In the genomic region with DNA sequence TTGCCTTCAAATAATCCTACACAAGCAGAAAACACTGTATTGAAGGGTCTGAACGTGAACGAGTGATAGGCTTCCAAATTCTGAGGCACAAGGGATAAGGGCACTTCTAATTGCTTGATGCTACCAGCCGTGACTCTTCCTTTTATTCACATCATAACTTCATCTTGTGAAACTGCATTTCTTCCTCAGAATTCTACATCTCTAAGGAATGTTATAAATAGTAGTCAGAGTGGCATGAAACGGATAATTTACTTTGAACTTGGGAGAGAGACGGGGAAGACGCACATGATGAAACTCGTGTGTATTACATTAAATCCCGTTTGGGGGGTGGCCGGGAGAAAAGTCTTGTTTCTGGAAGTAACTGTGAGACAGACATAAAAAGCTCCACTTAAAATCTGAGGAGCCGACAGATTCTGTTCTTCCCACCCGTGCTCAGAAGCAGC, we compare ENCODE assay signal across 8 cellular contexts. TPM values are rescaled to one million over a fixed set of nuclear protein-coding genes. Genes with fewer than 3 reads are reported as not detected.
DNase-seq lines count a peak whose midpoint lies in the region; ATAC-seq, FAIRE-seq and TF ChIP-seq lines count a peak whose summit lies in the region.

No MANE protein-coding gene starts in this region.

- FAIRE-seq in astrocyte (lab: Jason Lieb, UNC) (no peak), keratinocyte (lab: Jason Lieb, UNC) (peak; percentile 13)

- H3K9me3 ChIP-seq in DND-41 (ENCODE audit: insufficient read depth, low read length, severe bottlenecking) (no peaks in the 10 kb centered on the region), astrocyte (ENCODE audit: insufficient read depth, low read depth, low read length) (no peaks in the 10 kb centered on the region), keratinocyte (ENCODE audit: control insufficient read depth, low read depth, low read length) (no peaks in the 10 kb centered on the region), suprapubic skin (no peaks in the 10 kb centered on the region)

- H3K27ac Mint-ChIP-seq in IgD-negative memory B cell (peak overlapping the region; percentile 1 to 95 (median 59)), astrocyte (ENCODE audit: unreplicated experiment) (peak overlapping the region; percentile 91)

- H4K20me1 ChIP-seq in DND-41 (ENCODE audit: insufficient read depth, low read length) (no peaks in the 10 kb centered on the region), astrocyte (ENCODE audit: insufficient read depth, low read length) (peaks cover 8% of the 10 kb centered on the region), keratinocyte (ENCODE audit: control insufficient read depth, extremely low read depth, insufficient read depth, low read length) (no peaks in the 10 kb centered on the region)

- peaks cover 30% of the 10 kb centered on the region for H3K79me2 ChIP-seq in DND-41 (ENCODE audit: insufficient read depth, low read length)
- H3K79me2 ChIP-seq in astrocyte (ENCODE audit: insufficient read depth, low read length), result peaks cover 29% of the 10 kb centered on the region
- peaks cover 5% of the 10 kb centered on the region for H3K79me2 ChIP-seq in keratinocyte (ENCODE audit: control insufficient read depth, insufficient read depth, low read length)

- dilution Hi-C loops in keratinocyte (cut with MboI; ENCODE audit: extremely low pct_ligation_motif_present, low sequenced_read_pairs), result no loop called here

- H3K9me3 Mint-ChIP-seq in IgD-negative memory B cell, result no peaks in the 10 kb centered on the region
- peaks cover 8% of the 10 kb centered on the region for H3K9me3 Mint-ChIP-seq in astrocyte (ENCODE audit: unreplicated experiment)

- TF ChIP-seq EP300 in suprapubic skin (IDR thresholded peaks at IDR 0.05), result no peak

- H3K4me3 Mint-ChIP-seq in IgD-negative memory B cell, result peak overlapping the region; percentile 88 to 97 (median 92)
- H3K4me3 Mint-ChIP-seq in astrocyte (ENCODE audit: unreplicated experiment), result peak overlapping the region; percentile 95

- H3K27me3 Mint-ChIP-seq in IgD-negative memory B cell (peaks cover 3% of the 10 kb centered on the region), astrocyte (ENCODE audit: low read depth, unreplicated experiment) (no peaks in the 10 kb centered on the region)

- no peak for TF ChIP-seq CTCF in DND-41 (IDR thresholded peaks at IDR 0.05; ENCODE audit: borderline replicate concordance, extremely low read depth, low read length, poor library complexity, severe bottlenecking)
- no peak for TF ChIP-seq CTCF in astrocyte (IDR thresholded peaks at IDR 0.05; ENCODE audit: insufficient read depth, low read depth, low read length)
- TF ChIP-seq CTCF in keratinocyte (optimal IDR thresholded peaks at IDR 0.05 in 1 of 3, IDR thresholded peaks at IDR 0.05 in 1 of 3, conservative IDR thresholded peaks at IDR 0.05 in 1 of 3; ENCODE audit: extremely low read depth in 1 of 3, insufficient read depth in 2 of 3, low read length in 3 of 3), result no peak
- TF ChIP-seq CTCF in suprapubic skin (IDR thresholded peaks at IDR 0.05), result no peak

- 5% methylated on average over 11 of the region's 11 CpGs for WGBS in suprapubic skin

- no peak for TF ChIP-seq POLR2A in suprapubic skin (IDR thresholded peaks at IDR 0.05)

- ATAC-seq in DND-41 (ENCODE audit: insufficient read depth, low read depth), result no peak
- no peak for ATAC-seq in GM21737 (IDR thresholded peaks at IDR 0.05; ENCODE audit: unreplicated experiment)

- H2AFZ ChIP-seq in DND-41 (ENCODE audit: low read depth, low read length) (peak overlapping the region; percentile 92), astrocyte (ENCODE audit: low read depth, low read length) (peak overlapping the region; percentile 82), keratinocyte (ENCODE audit: control insufficient read depth, low read length) (peak overlapping the region; percentile 90)

- H3K4me1 ChIP-seq in DND-41 (ENCODE audit: insufficient read depth, low read length) (peaks cover 32% of the 10 kb centered on the region), astrocyte (ENCODE audit: insufficient read depth, low read length) (peaks cover 9% of the 10 kb centered on the region), keratinocyte (ENCODE audit: control insufficient read depth, extremely low read depth, insufficient read depth, low read length) (peaks cover 5% of the 10 kb centered on the region), suprapubic skin (peaks cover 28% of the 10 kb centered on the region)

- H3K9ac ChIP-seq in DND-41 (ENCODE audit: low read depth, low read length) (peak overlapping the region; percentile 85), astrocyte (ENCODE audit: low read length) (peak overlapping the region; percentile 94), keratinocyte (ENCODE audit: control insufficient read depth, extremely low read depth, insufficient read depth, low read length) (peak overlapping the region; percentile 82)

- H3K9me1 ChIP-seq in keratinocyte (ENCODE audit: control insufficient read depth, extremely low read depth, insufficient read depth, low read length), result no peaks in the 10 kb centered on the region

- H3K36me3 ChIP-seq in DND-41 (ENCODE audit: insufficient read depth, low read length), result peaks cover 40% of the 10 kb centered on the region
- peaks cover 27% of the 10 kb centered on the region for H3K36me3 ChIP-seq in astrocyte (ENCODE audit: insufficient read depth, low read length)
- H3K36me3 ChIP-seq in keratinocyte (ENCODE audit: control insufficient read depth in 2 of 2, extremely low read depth in 1 of 2, insufficient read depth in 2 of 2, low read length in 2 of 2), result peaks cover 8 to 14% of the 10 kb centered on the region in 2 experiments
- H3K36me3 ChIP-seq in suprapubic skin, result peaks cover 21% of the 10 kb centered on the region

- H3K4me2 ChIP-seq in DND-41 (ENCODE audit: insufficient read depth, low read length) (peak overlapping the region; percentile 86), astrocyte (ENCODE audit: low read length) (peak overlapping the region; percentile 93), keratinocyte (ENCODE audit: control insufficient read depth, extremely low read depth, insufficient read depth, low read depth, low read length) (peak overlapping the region; percentile 96)

- H3K36me3 Mint-ChIP-seq in IgD-negative memory B cell (peaks cover 8% of the 10 kb centered on the region), astrocyte (ENCODE audit: low read depth, unreplicated experiment) (peaks cover 14% of the 10 kb centered on the region)

- H3K27ac ChIP-seq in DND-41 (ENCODE audit: low read length) (peak overlapping the region; percentile 84), astrocyte (ENCODE audit: low read depth, low read length) (peak overlapping the region; percentile 64), keratinocyte (ENCODE audit: control insufficient read depth, insufficient read depth, low read length) (peak overlapping the region; percentile 59), suprapubic skin (peak overlapping the region; percentile 93)

- peak overlapping the region; percentile 52 to 64; a peak in 3 of 4 replicates for H3K4me3 ChIP-seq in DND-41 (ENCODE audit: low read depth in 1 of 2, low read length in 2 of 2)
- H3K4me3 ChIP-seq in astrocyte (ENCODE audit: insufficient read depth, low read depth, low read length), result peak overlapping the region; percentile 79
- peak overlapping the region; percentile 77 to 85 (median 85) for H3K4me3 ChIP-seq in keratinocyte (ENCODE audit: control insufficient read depth in 2 of 3, extremely low read depth in 1 of 3, insufficient read depth in 2 of 3, low read depth in 1 of 3, low read length in 3 of 3)
- peak overlapping the region; percentile 88 for H3K4me3 ChIP-seq in suprapubic skin

- H3K27me3 ChIP-seq in DND-41 (ENCODE audit: insufficient read depth, low read length, poor library complexity) (no peaks in the 10 kb centered on the region), astrocyte (ENCODE audit: insufficient read depth, low read length) (no peaks in the 10 kb centered on the region), keratinocyte (ENCODE audit: control insufficient read depth, extremely low read depth, insufficient read depth, low read length) (no peaks in the 10 kb centered on the region), suprapubic skin (no peaks in the 10 kb centered on the region)

- no peak for DNase-seq in DND-41
- DNase-seq in astrocyte (ENCODE audit: low read depth), result peak; percentile 26
- DNase-seq in keratinocyte (ENCODE audit: low read depth, low spot score), result no peak
- DNase-seq in suprapubic skin (ENCODE audit: low spot score in 2 of 2), result no peak
- no peak for DNase-seq in ecto neural progenitor cell (ENCODE audit: low spot score)
- DNase-seq in NCI-H1930 (lab: John Stamatoyannopoulos, UW), result no peak

- peaks cover 16 to 48% (median 42%) of the 10 kb centered on the region in 3 donors for H3K4me1 Mint-ChIP-seq in IgD-negative memory B cell
- peaks cover 19% of the 10 kb centered on the region for H3K4me1 Mint-ChIP-seq in astrocyte (ENCODE audit: low read depth, unreplicated experiment)

RNA-seq across cellular contexts. Expression of a gene that starts 0.8 kb away (rescaled TPM):
- polyA plus RNA-seq in IgD-negative memory B cell (80.4 TPM), keratinocyte (57.1 to 75.8 TPM (median 60.0 TPM) in 3 replicates)
- total RNA-seq in astrocyte (53.5 and 59.5 TPM in 2 replicates), suprapubic skin (10 to 100 TPM; 52.0 to 78.3 (median 66.5) TPM)
- 53.5 TPM for polyA plus RNA-seq in keratinocyte (2011; ENCODE audit: low read depth)
- 67.1 and 83.2 TPM in 2 replicates for polyA plus RNA-seq in keratinocyte (2011; cell fraction: cytosol; rRNA removed)
- 20.5 and 29.7 TPM in 2 replicates for polyA plus RNA-seq in keratinocyte (2011; cell fraction: nucleus; rRNA removed)
- polyA plus RNA-seq in keratinocyte (2012; ENCODE audit: low replicate concordance), result 43.6 and 54.8 TPM in 2 replicates
- polyA minus RNA-seq in keratinocyte, result 10.8 to 28.8 TPM (median 14.4 TPM) in 3 replicates
- polyA minus RNA-seq in keratinocyte (2011; cell fraction: cytosol; rRNA and poly(A)+ RNA removed), result 18.8 TPM
- 6.0 and 6.3 TPM in 2 replicates for polyA minus RNA-seq in keratinocyte (2011; cell fraction: nucleus; rRNA and poly(A)+ RNA removed)
